15 cellular contexts compared by ENCODE assay signal in the genomic region with DNA sequence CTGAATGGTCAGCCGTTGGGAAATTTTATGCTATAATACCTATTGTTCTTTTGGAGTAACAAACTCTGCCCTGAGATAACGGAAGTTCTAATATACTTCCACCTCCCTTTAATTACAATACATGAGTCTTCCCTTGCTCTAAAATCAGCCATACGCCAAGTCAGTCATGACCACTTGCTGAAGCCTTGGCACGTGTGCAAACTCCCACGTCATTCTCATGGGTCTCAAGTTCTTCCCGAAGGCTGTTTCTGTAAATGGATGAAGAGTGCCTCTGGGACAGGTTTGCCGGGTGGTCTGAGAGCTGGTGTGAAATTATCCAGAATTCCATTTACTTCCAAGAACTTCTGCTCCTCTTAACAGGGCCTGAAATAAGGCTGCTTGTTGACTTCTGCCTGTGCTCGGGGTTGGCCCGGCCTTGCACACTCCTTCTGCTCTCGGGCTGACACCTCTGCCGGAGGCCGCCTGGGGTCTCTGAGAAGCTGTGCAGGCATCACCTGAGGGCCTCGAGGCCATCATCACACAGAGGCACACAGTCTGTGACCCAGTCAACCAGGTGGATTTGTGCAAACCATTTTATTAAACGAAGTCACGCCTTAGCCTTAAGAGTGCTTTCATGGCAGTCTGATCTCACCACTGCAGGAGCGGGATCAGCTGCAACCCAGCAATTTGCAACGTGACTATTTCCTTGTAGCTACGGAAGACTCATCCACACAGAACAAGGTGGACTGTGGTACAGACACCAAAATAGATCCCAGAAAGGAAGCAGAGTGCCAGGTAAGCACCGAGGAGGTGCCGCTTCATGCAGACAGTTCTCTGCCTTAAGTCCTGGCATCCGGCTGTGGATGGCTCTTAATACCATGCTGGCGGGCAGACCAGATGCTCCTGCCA.
DNase-seq lines count a peak whose midpoint lies in the region; ATAC-seq and TF ChIP-seq lines count a peak whose summit lies in the region.
"Had no signal": no experiment of that assay in that cellular context is flagged by ENCODE, and none has a peak within 500 bp of the region (broad histone marks: within the 10 kb centered on the region; RNA-seq: fewer than 3 reads in every experiment).

No MANE protein-coding gene starts in this region.

- peaks cover 3% of the 10 kb centered on the region for H3F3A ChIP-seq in smooth muscle cell (ENCODE audit: low read depth)

- no peak overlapping the region for H3K4me2 ChIP-seq in smooth muscle cell

- TF ChIP-seq CTCF in right atrium auricular region (IDR thresholded peaks at IDR 0.05) (no peak), esophagus squamous epithelium (IDR thresholded peaks at IDR 0.05) (no peak), smooth muscle cell (IDR thresholded peaks at IDR 0.05; ENCODE audit: borderline replicate concordance, insufficient read depth, poor library complexity, severe bottlenecking) (no peak)

- H3K4me3 ChIP-seq in right atrium auricular region (no peak overlapping the region), esophagus squamous epithelium (no peak overlapping the region), smooth muscle cell (no peak overlapping the region)
- H3K4me3 ChIP-seq: MG63, Peyer's patch had no signal

- H3K27me3 ChIP-seq in right atrium auricular region (no peaks in the 10 kb centered on the region), esophagus squamous epithelium (no peaks in the 10 kb centered on the region), smooth muscle cell (ENCODE audit: low read depth) (no peaks in the 10 kb centered on the region)
- H3K27me3 ChIP-seq: MG63, Peyer's patch had no signal

- TF ChIP-seq POLR2A in esophagus squamous epithelium (IDR thresholded peaks at IDR 0.05), result no peak

- DNase-seq in Right ventricle myocardium superior (no peak), right atrium auricular region (ENCODE audit: low spot score) (no peak), esophagus squamous epithelium (lab: John Stamatoyannopoulos, UW) (no peak), posterior vena cava (ENCODE audit: low spot score) (peak; percentile 30), HT-29 (ENCODE audit: low spot score) (no peak), T1000 (lab: John Stamatoyannopoulos, UW) (no peak), smooth muscle cell (lab: John Stamatoyannopoulos, UW; ENCODE audit: unreplicated experiment) (no peak)
- DNase-seq: HFFc6, Kasumi-1, MG63, NCI-H1092, NCI-H2081 treated with DMSO at 0.1 percent for 48 hours, Peyer's patch, SHP77 had no signal

- H3K9me3 ChIP-seq in right atrium auricular region, result no peaks in the 10 kb centered on the region
- no peaks in the 10 kb centered on the region for H3K9me3 ChIP-seq in esophagus squamous epithelium
- H3K9me3 ChIP-seq in smooth muscle cell (replicated peaks; ENCODE audit: low read depth), result no peaks in the 10 kb centered on the region
- H3K9me3 ChIP-seq: MG63, Peyer's patch had no signal

- no peak overlapping the region for H3K9ac ChIP-seq in smooth muscle cell (ENCODE audit: low read depth)

- H3K27ac ChIP-seq in right atrium auricular region, result no peak overlapping the region
- peak overlapping the region; percentile 47 to 67 (median 57) for H3K27ac ChIP-seq in esophagus squamous epithelium
- H3K27ac ChIP-seq in smooth muscle cell (ENCODE audit: low read depth), result no peak overlapping the region
- H3K27ac ChIP-seq: Peyer's patch had no signal

- peaks cover 0 to 16% of the 10 kb centered on the region in 2 donors for H3K4me1 ChIP-seq in right atrium auricular region
- H3K4me1 ChIP-seq in esophagus squamous epithelium, result peaks cover 0 to 16% (median 0%) of the 10 kb centered on the region in 3 donors
- no peaks in the 10 kb centered on the region for H3K4me1 ChIP-seq in smooth muscle cell (ENCODE audit: low read depth)
- H3K4me1 ChIP-seq: Peyer's patch had no signal

- 41 to 44% methylated on average over 16 to 18 of the region's 22 CpGs for WGBS in esophagus squamous epithelium, 2 donors
- WGBS in smooth muscle cell (ENCODE audit: low lambda C conversion rate), result 93% methylated on average over 22 of the region's 22 CpGs

- intact Hi-C loops in Right ventricle myocardium superior (cut with DNase I) (no loop called here), esophagus squamous epithelium (cut with DNase I) (no loop called here), posterior vena cava (cut with DNase I) (loop anchor here in 1 of 2 donors (10.0 kb wide), 1 partner anchor 57 kb away; no protein-coding TSS in a partner anchor)

- ATAC-seq in Right ventricle myocardium superior (ENCODE audit: poor library complexity), result peak; percentile 31
- ATAC-seq in HG03521 (IDR thresholded peaks at IDR 0.05; ENCODE audit: unreplicated experiment), result no peak

- no peaks in the 10 kb centered on the region for H3K79me2 ChIP-seq in smooth muscle cell (ENCODE audit: low read depth)

- H3K36me3 ChIP-seq in right atrium auricular region (no peaks in the 10 kb centered on the region), esophagus squamous epithelium (no peaks in the 10 kb centered on the region), smooth muscle cell (ENCODE audit: low read depth) (no peaks in the 10 kb centered on the region)
- H3K36me3 ChIP-seq: MG63, Peyer's patch had no signal

- no peaks in the 10 kb centered on the region for H4K20me1 ChIP-seq in smooth muscle cell (ENCODE audit: low read depth)

- no peak overlapping the region for H2AFZ ChIP-seq in smooth muscle cell (ENCODE audit: low read depth)

Comparison
In these comparisons a context has a peak if more than half of its experiments do, and no peak if none do; other contexts are left out.
1. H3K27ac ChIP-seq: peak in esophagus squamous epithelium (4 of 4); none in right atrium auricular region (0 of 2) and smooth muscle cell (single experiment).